In the genomic region with DNA sequence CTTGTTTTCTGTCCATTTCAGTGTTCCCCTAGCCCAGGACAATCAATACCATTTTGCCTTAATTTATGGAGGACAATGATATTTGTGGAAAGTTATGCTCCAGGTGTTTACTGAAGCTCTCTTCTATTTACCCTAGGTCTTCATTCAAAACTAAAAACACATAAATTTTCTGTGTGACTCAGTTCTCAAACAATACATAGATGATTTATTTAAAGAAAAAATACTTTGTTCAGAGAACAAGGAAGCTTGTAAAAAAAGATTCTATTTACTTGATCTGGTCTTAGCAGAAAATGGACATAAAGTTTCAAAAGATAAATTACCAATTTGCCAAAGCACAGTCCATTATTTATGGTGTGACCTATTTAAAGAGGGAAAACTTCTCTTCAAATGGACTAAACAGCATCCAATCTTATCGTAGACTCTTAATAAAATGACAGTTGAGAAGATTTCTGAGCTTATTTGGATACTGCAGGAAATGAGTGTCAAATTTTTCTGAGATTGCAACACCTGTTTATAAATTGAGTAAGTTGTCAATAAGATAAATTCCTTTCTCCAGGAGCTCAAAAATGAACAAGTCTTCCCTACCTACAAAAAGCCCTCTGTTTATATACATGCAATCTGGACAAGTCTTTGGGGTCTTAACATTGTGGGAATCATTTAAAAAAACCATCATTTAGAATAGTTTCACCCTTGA, we compare ENCODE assay signal across 23 cellular contexts.
"Had no signal": no experiment of that assay in that cellular context is flagged by ENCODE, and none has a peak within 500 bp of the region (broad histone marks: within the 10 kb centered on the region; RNA-seq: fewer than 3 reads in every experiment).

No MANE protein-coding gene starts in this region.

- H3K4me1 ChIP-seq: colonic mucosa, esophagus squamous epithelium, lower lobe of right lung, right lobe of liver, tibial nerve, upper lobe of left lung had no signal

- H3K4me3 ChIP-seq: colonic mucosa, esophagus squamous epithelium, lower lobe of right lung, ovary, right lobe of liver, thoracic aorta, tibial nerve, upper lobe of left lung had no signal

- DNase-seq: colonic mucosa; effector memory CD4-positive, alpha-beta T cell; erythroblast; esophagus squamous epithelium; foreskin melanocyte; glutamatergic neuron; hypothalamus; immature natural killer cell; islet precursor cell; left ventricle myocardium superior; lower lobe of right lung; natural killer cell; occipital lobe; ovary; posterior cingulate gyrus; right lobe of liver; small intestine; stimulated activated CD4-positive, alpha-beta T cell treated with anti-CD3 and anti-CD28 coated beads, Interleukin-15, amount 100 ng/mL, for 24 hours; stimulated activated CD4-positive, alpha-beta T cell treated with anti-CD3 and anti-CD28 coated beads, Interleukin-2, amount 100 ng/mL, for 48 hours; stimulated activated naive B cell treated with anti-CD40 and anti-IgM and Interleukin-4, amounts not matched to agents 10 μg/mL and 1 μg/mL and 100 μg/mL, for 72 hours; upper lobe of left lung had no signal

- H3K27me3 ChIP-seq: colonic mucosa, esophagus squamous epithelium, ovary, right lobe of liver, tibial nerve, upper lobe of left lung had no signal

- ATAC-seq: left ventricle myocardium superior; lower lobe of right lung; natural killer cell; right lobe of liver; stimulated activated naive B cell treated with anti-CD40 and anti-IgM and Interleukin-4, amounts not matched to agents 10 μg/mL and 1 μg/mL and 100 μg/mL, for 72 hours had no signal

- H3K36me3 ChIP-seq: colonic mucosa, esophagus squamous epithelium, lower lobe of right lung, ovary, right lobe of liver, thoracic aorta, tibial nerve, upper lobe of left lung had no signal

- H3K27ac ChIP-seq: colonic mucosa, esophagus squamous epithelium, lower lobe of right lung, ovary, right lobe of liver, thoracic aorta, tibial nerve, upper lobe of left lung had no signal

- H3K9me3 ChIP-seq: colonic mucosa, esophagus squamous epithelium, lower lobe of right lung, ovary, right lobe of liver, thoracic aorta, tibial nerve, upper lobe of left lung had no signal
